10 cellular contexts compared by ENCODE assay signal in the genomic region with DNA sequence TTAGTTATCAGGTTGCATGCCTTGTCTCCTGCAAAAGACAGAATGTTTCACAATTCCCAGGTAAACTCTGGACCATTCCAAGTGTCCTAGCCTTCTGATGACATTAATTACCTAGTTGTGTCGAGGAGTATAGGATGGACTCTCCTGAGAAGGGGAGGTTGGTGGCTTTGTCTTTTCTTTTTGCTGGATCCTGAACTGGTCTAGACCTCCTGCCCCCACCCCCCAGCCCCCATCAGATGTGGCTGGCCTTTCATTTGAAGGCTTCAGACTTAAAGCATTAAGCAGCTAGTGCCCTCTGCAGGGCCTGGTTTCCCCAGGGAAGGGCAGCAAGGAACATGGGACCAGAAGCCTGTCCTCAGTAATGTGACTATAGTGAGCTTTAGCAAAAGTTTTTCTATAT. TPM values are rescaled to one million over a fixed set of nuclear protein-coding genes. Genes with fewer than 3 reads are reported as not detected.
A peak's percentile ranks its signal among the peaks of the same experiment; 100 is the strongest.
DNase-seq lines count a peak whose midpoint lies in the region; ATAC-seq and TF ChIP-seq lines count a peak whose summit lies in the region.
"Had no signal": no experiment of that assay in that cellular context is flagged by ENCODE, and none has a peak within 500 bp of the region (broad histone marks: within the 10 kb centered on the region; RNA-seq: fewer than 3 reads in every experiment).

No MANE protein-coding gene starts in this region.

- no peak for TF ChIP-seq POLR2A in sigmoid colon (IDR thresholded peaks at IDR 0.05)

- peaks cover 12% of the 10 kb centered on the region for H3K27me3 Mint-ChIP-seq in GM23338 (ENCODE audit: insufficient read depth, low read depth, poor library complexity)

- intact Hi-C loops in PC-3 (cut with micrococcal nuclease) (no loop called here), sigmoid colon (cut with DNase I) (no loop called here)

- POLR2A ChIA-PET in PC-3 (lab: Charles Lee; ENCODE audit: unreplicated experiment) = interaction anchor here (0.6 kb wide), 1 partner anchor 222 kb away, joined by 3 read pairs; no protein-coding TSS in a partner anchor

- CTCF ChIA-PET in PC-3 (lab: Charles Lee) = interaction anchor here (0.5 to 0.7 kb wide), 5 partner anchors 11 to 314 kb away, joined by 3 to 12 read pairs (median 5); no protein-coding TSS in a partner anchor

- 52 to 95% methylated on average over 1 of the region's 1 CpG for WGBS in sigmoid colon, 2 donors

- H3K4me3 ChIP-seq in GM23338 (no peak overlapping the region), PC-3 (ENCODE audit: low read length) (no peak overlapping the region), epithelial cell of proximal tubule (ENCODE audit: low read depth, low read length) (no peak overlapping the region), sigmoid colon (no peak overlapping the region)

- H3K27me3 ChIP-seq in GM23338 (ENCODE audit: insufficient read depth) = no peaks in the 10 kb centered on the region
- no peaks in the 10 kb centered on the region for H3K27me3 ChIP-seq in PC-3 (ENCODE audit: low read length)
- no peaks in the 10 kb centered on the region for H3K27me3 ChIP-seq in sigmoid colon

- TF ChIP-seq EP300 in sigmoid colon (IDR thresholded peaks at IDR 0.05) = no peak

- no peak overlapping the region for H3K4me3 Mint-ChIP-seq in GM23338
- H3K4me3 Mint-ChIP-seq: naive B cell had no signal

- H3K4me1 Mint-ChIP-seq in GM23338 = peaks cover 17% of the 10 kb centered on the region

- no TSS peak for BruUV-seq in PC-3 (replicated peaks; lab: Mats Ljungman, UMichigan)

- H3K9me2 ChIP-seq in GM23338 (ENCODE audit: insufficient read depth) = no peaks in the 10 kb centered on the region
- H3K9me2 ChIP-seq in PC-3 (replicated peaks; ENCODE audit: low read length) = no peaks in the 10 kb centered on the region

- no peaks in the 10 kb centered on the region for H3K79me2 ChIP-seq in GM23338 (replicated peaks; ENCODE audit: insufficient read depth)
- H3K79me2 ChIP-seq in PC-3 (ENCODE audit: low read length) = no peaks in the 10 kb centered on the region

- 0 out of 2 replicates have a peak, but pooled peaks cover 4% of the 10 kb centered on the region for H3F3A ChIP-seq in GM23338 (replicated peaks; ENCODE audit: low read depth)
- no peaks in the 10 kb centered on the region for H3F3A ChIP-seq in PC-3 (ENCODE audit: low read length, unreplicated experiment)

- no peak overlapping the region for H3K27ac Mint-ChIP-seq in GM23338
- H3K27ac Mint-ChIP-seq: naive B cell had no signal

- H3K9me3 ChIP-seq in PC-3 (ENCODE audit: low read length) (no peaks in the 10 kb centered on the region), sigmoid colon (no peaks in the 10 kb centered on the region)

- H3K36me3 Mint-ChIP-seq in GM23338 (ENCODE audit: low read depth) = peaks cover 38% of the 10 kb centered on the region

- H3K36me3 ChIP-seq in GM23338 (ENCODE audit: insufficient read depth) (peaks cover 22% of the 10 kb centered on the region), PC-3 (ENCODE audit: low read depth, low read length) (peaks cover 47% of the 10 kb centered on the region; the same call in 1 of the 2 replicates), sigmoid colon (peaks cover 28 to 70% (median 42%) of the 10 kb centered on the region in 4 donors)

- H2AFZ ChIP-seq in GM23338 (no peak overlapping the region), PC-3 (ENCODE audit: low read length) (no peak overlapping the region)

- no peak overlapping the region for H3K4me2 ChIP-seq in GM23338
- no peak overlapping the region for H3K4me2 ChIP-seq in PC-3 (ENCODE audit: low read length)

- peak overlapping the region; percentile 52; the same call in 1 of the 2 replicates for H3K27ac ChIP-seq in GM23338 (ENCODE audit: low read depth)
- H3K27ac ChIP-seq in PC-3 (ENCODE audit: low read length) = no peak overlapping the region
- H3K27ac ChIP-seq in sigmoid colon = peak overlapping the region; percentile 50 to 99 (median 78)

- DNase-seq in GM23338 (ENCODE audit: low spot score) = peak; percentile 48
- no peak for DNase-seq in PC-3
- no peak for DNase-seq in epithelial cell of proximal tubule (ENCODE audit: low read depth)
- no peak for DNase-seq in sigmoid colon
- DNase-seq in NK-92 treated with Interleukin-12 subunit alpha and Interleukin-12 subunit beta, amount 100 ng/mL, for 24 hours (lab: John Stamatoyannopoulos, UW) = no peak
- DNase-seq in putamen (ENCODE audit: low spot score) = no peak
- DNase-seq: KG1, naive B cell had no signal

- peaks cover 14% of the 10 kb centered on the region for H4K20me1 ChIP-seq in GM23338 (replicated peaks; ENCODE audit: insufficient read depth)
- H4K20me1 ChIP-seq in PC-3 (ENCODE audit: low read length) = no peaks in the 10 kb centered on the region

- H3K9ac ChIP-seq in PC-3 (ENCODE audit: low read length) = no peak overlapping the region

- peaks cover 12% of the 10 kb centered on the region; the same call in 1 of the 2 replicates for H3K4me1 ChIP-seq in GM23338 (ENCODE audit: insufficient read depth)
- H3K4me1 ChIP-seq in PC-3 (ENCODE audit: insufficient read depth, low read length) = no peaks in the 10 kb centered on the region
- H3K4me1 ChIP-seq in sigmoid colon = peaks cover 0 to 23% (median 12%) of the 10 kb centered on the region in 4 donors

- no peaks in the 10 kb centered on the region; the same call in 2 of the 3 replicates for H3K9me3 Mint-ChIP-seq in GM23338
- H3K9me3 Mint-ChIP-seq: naive B cell had no signal

- TF ChIP-seq CTCF in GM23338 (conservative IDR thresholded peaks at IDR 0.05; ENCODE audit: low read depth in 2 of 2) (peak in 1 of 2 experiments; percentile 57; a peak in 2 of 4 replicates), PC-3 (conservative IDR thresholded peaks at IDR 0.05; ENCODE audit: low read depth, low read length) (peak; percentile 46; the same call in 1 of the 2 replicates), epithelial cell of proximal tubule (conservative IDR thresholded peaks at IDR 0.05; ENCODE audit: low read depth, low read length) (peak; percentile 40), sigmoid colon (IDR thresholded peaks at IDR 0.05) (peak in 1 of 4 experiments; percentile 26)

- ATAC-seq in GM23338 = peak; percentile 56
- peak; percentile 49 for ATAC-seq in PC-3
- no peak for ATAC-seq in GM19467 (IDR thresholded peaks at IDR 0.05; ENCODE audit: unreplicated experiment)

TF ChIP-seq in GM23338, 12 proteins besides CTCF, POLR2A, EP300 and RAD21:
- no peak for TF ChIP-seq ZNF114 (CRISPR knock-in tag; IDR thresholded peaks at IDR 0.05)

RNA-seq across cellular contexts. Expression of gene MCAM, which starts 9.7 kb away (rescaled TPM):
- total RNA-seq in GM23338 (2014; rRNA removed; shearing (Covaris generic)) = 79.5 and 139 TPM in 2 replicates
- polyA plus RNA-seq in GM23338 (2016; fragmentation: Nextera tagmentation; extraction: Ambion mirVana) (7.8 and 8.9 TPM in 2 replicates), sigmoid colon (10 to 100 TPM in 1 of 3 donors, 1 to 10 TPM in 2; 2.1 to 51.5 (median 4.8) TPM)
- total RNA-seq in PC-3 (2014; rRNA removed) (124 and 162 TPM in 2 replicates), epithelial cell of proximal tubule (660 and 1,105 TPM in 2 replicates), sigmoid colon (1,000 to 10,000 TPM in 1 of 4 donors, 100 to 1,000 TPM in 3; 628 to 1,033 (median 813) TPM)

RNA-seq across cellular contexts. Expression of gene RNF26, which starts 27.1 kb away (rescaled TPM):
- 53.6 and 58.3 TPM in 2 replicates for total RNA-seq in GM23338 (2014; rRNA removed; shearing (Covaris generic))
- 28.7 and 31.8 TPM in 2 replicates for polyA plus RNA-seq in GM23338 (2016; fragmentation: Nextera tagmentation; extraction: Ambion mirVana)
- 22.9 and 34.5 TPM in 2 replicates for total RNA-seq in PC-3 (2014; rRNA removed)
- total RNA-seq in epithelial cell of proximal tubule = 18.6 and 21.8 TPM in 2 replicates
- total RNA-seq in sigmoid colon = 10 to 100 TPM in 3 of 4 donors, 1 to 10 TPM in 1; 9.8 to 18.3 (median 11.8) TPM
- polyA plus RNA-seq in sigmoid colon = 10 to 100 TPM in 1 of 3 donors, 1 to 10 TPM in 2; 6.2 to 26.1 (median 7.2) TPM

RNA-seq across cellular contexts. Expression of gene C1QTNF5, which starts 33.5 kb away (rescaled TPM):
- total RNA-seq in GM23338 (2014; rRNA removed; shearing (Covaris generic)) = 1.9 and 3.0 TPM in 2 replicates
- polyA plus RNA-seq in GM23338 (2016; fragmentation: Nextera tagmentation; extraction: Ambion mirVana) = 1.8 and 1.9 TPM in 2 replicates
- 2.0 and 2.6 TPM in 2 replicates for total RNA-seq in PC-3 (2014; rRNA removed)
- total RNA-seq in epithelial cell of proximal tubule = 0.87 and 1.8 TPM in 2 replicates
- total RNA-seq in sigmoid colon = 10 to 100 TPM; 23.2 to 35.2 (median 32.4) TPM
- polyA plus RNA-seq in sigmoid colon = 10 to 100 TPM in 1 of 3 donors, 1 to 10 TPM in 2; 4.9 to 12.5 (median 5.4) TPM

RNA-seq across cellular contexts. Expression of gene MFRP, which starts 39.3 kb away (rescaled TPM):
- total RNA-seq in GM23338 (2014; rRNA removed; shearing (Covaris generic)) = 0.03 TPM in 1 of 2 replicates, not detected in the other
- polyA plus RNA-seq in GM23338 (2016; fragmentation: Nextera tagmentation; extraction: Ambion mirVana) (not detected in 2 replicates), sigmoid colon (not detected)
- total RNA-seq in PC-3 (2014; rRNA removed) (not detected in 2 replicates), epithelial cell of proximal tubule (not detected in 2 replicates), sigmoid colon (under 1 TPM in 1 of 4 donors, not detected in 3; 0.14 TPM)
- total RNA-seq: fibroblast of villous mesenchyme had no signal
